8 cellular contexts compared by ENCODE assay signal in genomic region chr17:48074322-48075054, GRCh38. TPM values are rescaled to one million over a fixed set of nuclear protein-coding genes. Genes with fewer than 3 reads are reported as not detected.
DNase-seq lines count a peak whose midpoint lies in the region; ATAC-seq and TF ChIP-seq lines count a peak whose summit lies in the region.

No MANE protein-coding gene starts in this region.

- DNase-seq in CD14-positive monocyte (ENCODE audit: low spot score) (no peak), HFF-Myc (ENCODE audit: extremely low read depth, low read depth) (peak; percentile 63), activated T-cell treated with anti-CD3 and anti-CD28 coated beads for 1 hour (ENCODE audit: low read depth) (peak; percentile 68), erythroblast (lab: John Stamatoyannopoulos, UW) (peak; percentile 74 to 88), natural killer cell (peak; percentile 57)
- peak; percentile 67 for DNase-seq in stimulated activated naive CD4-positive, alpha-beta T cell treated with Interleukin-2 at 50 U/mL for 16 hours (lab: John Stamatoyannopoulos, UW)

- no peak overlapping the region for H3K4me3 Mint-ChIP-seq in CD14-positive monocyte
- H3K4me3 Mint-ChIP-seq in natural killer cell: no peak overlapping the region

- TF ChIP-seq POLR2A in erythroblast (IDR thresholded peaks at IDR 0.05; ENCODE audit: low read length): no peak

- H3K27me3 Mint-ChIP-seq in CD14-positive monocyte (ENCODE audit: low read depth in 3 of 3): no peaks in the 10 kb centered on the region
- no peaks in the 10 kb centered on the region for H3K27me3 Mint-ChIP-seq in natural killer cell (ENCODE audit: low read depth in 2 of 2)

- H3K4me1 Mint-ChIP-seq in CD14-positive monocyte (peaks cover 1% of the 10 kb centered on the region), natural killer cell (no peaks in the 10 kb centered on the region)

- H3K79me2 ChIP-seq in OCI-LY3 (ENCODE audit: low read length): peaks cover 22% of the 10 kb centered on the region

- no peak overlapping the region for H3K9ac ChIP-seq in OCI-LY3 (ENCODE audit: low read length)

- peak overlapping the region in 1 of 7 donors; percentile 46 for H3K27ac Mint-ChIP-seq in CD14-positive monocyte
- no peak overlapping the region for H3K27ac Mint-ChIP-seq in natural killer cell

- no peak overlapping the region for H3K4me2 ChIP-seq in OCI-LY3 (ENCODE audit: low read length)

- H2AFZ ChIP-seq in OCI-LY3 (ENCODE audit: low read depth, low read length): no peak overlapping the region

- H3K9me3 ChIP-seq in OCI-LY3 (ENCODE audit: insufficient read depth, low read length): no peaks in the 10 kb centered on the region

- TF ChIP-seq CTCF in CD14-positive monocyte (IDR thresholded peaks at IDR 0.05) (peak; percentile 88), HFF-Myc (IDR thresholded peaks at IDR 0.05; ENCODE audit: low read depth, low read length, missing control alignments) (peak; percentile 79), OCI-LY3 (IDR thresholded peaks at IDR 0.05; ENCODE audit: low read depth, low read length) (peak; percentile 74), natural killer cell (IDR thresholded peaks at IDR 0.05) (peak; percentile 82)

- H4K20me1 ChIP-seq in OCI-LY3 (ENCODE audit: insufficient read depth, low read length): peaks cover 3% of the 10 kb centered on the region; the same call in 1 of the 2 replicates

- peaks cover 29% of the 10 kb centered on the region for H3K36me3 ChIP-seq in OCI-LY3 (replicated peaks; ENCODE audit: low read depth, low read length)

- H3K36me3 Mint-ChIP-seq in CD14-positive monocyte (peaks cover 41 to 60% of the 10 kb centered on the region in 2 donors), natural killer cell (no peaks in the 10 kb centered on the region)

- ATAC-seq in natural killer cell (peak; percentile 78 to 92 (median 86)), GM19455 (IDR thresholded peaks at IDR 0.05; ENCODE audit: unreplicated experiment) (no peak)

- no peak overlapping the region for H3K4me3 ChIP-seq in HFF-Myc (replicated peaks; ENCODE audit: low read depth, low read length)
- no peak overlapping the region for H3K4me3 ChIP-seq in OCI-LY3 (ENCODE audit: low read length)

- intact Hi-C loops in CD14-positive monocyte (cut with micrococcal nuclease): loop anchor here (1.0 to 5.0 kb wide), 3 partner anchors 49 to 92 kb away; no protein-coding TSS in a partner anchor
- intact Hi-C loops in natural killer cell (cut with micrococcal nuclease): loop anchor here (1.0 to 10.0 kb wide), 3 partner anchors 37 to 130 kb away; partner anchors contain the start of genes COPZ2 and PNPO

- H3K9me3 Mint-ChIP-seq in CD14-positive monocyte (no peaks in the 10 kb centered on the region), natural killer cell (no peaks in the 10 kb centered on the region)

- no peak overlapping the region for H3K27ac ChIP-seq in OCI-LY3 (ENCODE audit: low read length)

- no peaks in the 10 kb centered on the region for H3K4me1 ChIP-seq in OCI-LY3 (ENCODE audit: low read length)

- no peaks in the 10 kb centered on the region for H3K27me3 ChIP-seq in OCI-LY3 (ENCODE audit: low read depth, low read length)

RNA-seq across cellular contexts. Expression of gene NFE2L1, which starts 26.3 kb away (rescaled TPM):
- polyA plus RNA-seq in CD14-positive monocyte: 1 to 10 TPM; 2.8 to 7.1 TPM
- 10 to 100 TPM; 38.6 to 53.4 (median 47.5) TPM for total RNA-seq in natural killer cell

RNA-seq across cellular contexts. Expression of gene CBX1, which starts 26.8 kb away (rescaled TPM):
- 10 to 100 TPM; 12.5 to 18.2 TPM for polyA plus RNA-seq in CD14-positive monocyte
- total RNA-seq in natural killer cell: 10 to 100 TPM; 16.9 to 25.4 (median 22.6) TPM

RNA-seq across cellular contexts. Expression of gene SNX11, which starts 33.1 kb away (rescaled TPM):
- 10 to 100 TPM; 48.4 to 49.3 TPM for polyA plus RNA-seq in CD14-positive monocyte
- 10 to 100 TPM; 22.4 to 43.2 (median 33.2) TPM for total RNA-seq in natural killer cell

RNA-seq across cellular contexts. Expression of gene COPZ2, which starts 36.9 kb away (rescaled TPM):
- 10 to 100 TPM in 1 of 2 donors, 1 to 10 TPM in 1; 6.9 to 12.2 TPM for polyA plus RNA-seq in CD14-positive monocyte
- 10 to 100 TPM; 15.9 to 19.1 (median 16.5) TPM for total RNA-seq in natural killer cell
